ENCODE assay signal across 22 cellular contexts in the genomic region with DNA sequence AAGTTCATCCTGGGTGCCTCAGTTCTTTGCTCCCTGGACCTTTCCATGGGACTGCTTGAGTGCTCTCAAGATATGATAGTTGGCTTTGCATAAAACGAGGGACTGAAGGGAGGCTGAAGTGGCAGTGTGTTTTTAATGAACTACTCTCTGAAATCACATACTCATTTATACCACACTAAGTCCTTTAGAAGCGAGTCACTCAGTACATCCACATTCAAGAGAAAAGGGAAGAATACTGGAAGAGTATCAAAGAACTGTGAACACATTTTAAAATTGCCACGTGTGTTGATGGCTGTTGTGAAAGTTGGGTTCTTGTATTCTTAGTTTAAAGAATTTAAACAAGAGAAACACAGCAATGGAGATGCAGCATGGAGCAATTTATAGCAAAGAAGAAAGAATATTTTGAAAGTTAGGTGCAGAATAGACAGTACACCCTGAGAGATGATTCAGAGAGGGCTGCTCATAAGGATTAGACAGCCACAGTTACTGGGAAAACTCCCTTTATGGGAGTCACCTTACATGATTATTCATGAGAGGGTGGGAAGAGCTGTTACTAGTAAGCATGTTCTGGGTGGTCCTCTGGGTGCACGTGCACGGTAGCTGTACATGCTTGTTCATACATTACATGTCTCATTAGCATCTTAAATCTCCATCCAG.
DNase-seq lines count a peak whose midpoint lies in the region; ATAC-seq, FAIRE-seq and TF ChIP-seq lines count a peak whose summit lies in the region.
"Had no signal": no experiment of that assay in that cellular context is flagged by ENCODE, and none has a peak within 500 bp of the region (broad histone marks: within the 10 kb centered on the region; RNA-seq: fewer than 3 reads in every experiment).

No MANE protein-coding gene starts in this region.

- no peaks in the 10 kb centered on the region for H3K9me3 Mint-ChIP-seq in MCF 10A (ENCODE audit: unreplicated experiment)
- peaks cover 3% of the 10 kb centered on the region for H3K9me3 Mint-ChIP-seq in astrocyte (ENCODE audit: unreplicated experiment)
- H3K9me3 Mint-ChIP-seq in CD14-positive monocyte, result peaks cover 0 to 10% (median 1%) of the 10 kb centered on the region in 7 donors

- H4K91ac ChIP-seq in mesenchymal stem cell (ENCODE audit: low read length), result no peak overlapping the region

- DNase-seq in mammary epithelial cell (peak; percentile 55), MCF 10A (ENCODE audit: unreplicated experiment) (no peak), astrocyte (ENCODE audit: low read depth) (peak; percentile 14), glomerular visceral epithelial cell (ENCODE audit: extremely low spot score) (peak; percentile 21), urothelium cell line (ENCODE audit: low spot score) (peak; percentile 4), heart right ventricle (no peak), mesenchymal stem cell (no peak), CD14-positive monocyte (ENCODE audit: low spot score) (no peak)
- DNase-seq: 8988T, DMS79 treated with DMSO at 0.1 percent for 48 hours, Kasumi-1, NCI-H1417, NCI-H1930, NCI-H2171, NCI-H446 treated with DMSO at 0.1 percent for 48 hours, PC-9 had no signal

- no peaks in the 10 kb centered on the region for H3K36me3 ChIP-seq in mammary epithelial cell (ENCODE audit: insufficient read depth, low read length)
- no peaks in the 10 kb centered on the region for H3K36me3 ChIP-seq in astrocyte (ENCODE audit: insufficient read depth, low read length)
- no peaks in the 10 kb centered on the region for H3K36me3 ChIP-seq in heart right ventricle
- no peaks in the 10 kb centered on the region for H3K36me3 ChIP-seq in mesenchymal stem cell (ENCODE audit: control insufficient read depth in 1 of 2, insufficient read depth in 2 of 2, low read depth in 1 of 2, low read length in 2 of 2)
- H3K36me3 ChIP-seq: BLaER1 treated with 17β-estradiol and CSF1 and Interleukin-3, amounts not matched to agents 10 nM and 100 nM; SJSA1 had no signal

- H4K20me1 ChIP-seq in mammary epithelial cell (ENCODE audit: insufficient read depth, low read length) (no peaks in the 10 kb centered on the region), astrocyte (ENCODE audit: insufficient read depth, low read length) (no peaks in the 10 kb centered on the region)
- H4K20me1 ChIP-seq: BLaER1 treated with 17β-estradiol and CSF1 and Interleukin-3, amounts not matched to agents 10 nM and 100 nM had no signal

- intact Hi-C loops in mammary epithelial cell (cut with micrococcal nuclease), result no loop called here
- intact Hi-C loops in MCF 10A (cut with micrococcal nuclease), result no loop called here
- intact Hi-C loops in heart right ventricle (cut with DNase I), result no loop called here
- intact Hi-C loops in CD14-positive monocyte (cut with micrococcal nuclease), result no loop called here

- in situ Hi-C loops in mammary epithelial cell (cut with MboI; ENCODE audit: low sequenced_read_pairs in 2 of 2), result no loop called here

- no peak overlapping the region for H2BK12ac ChIP-seq in mesenchymal stem cell (ENCODE audit: low read length in 2 of 2)

- BruUV-seq in mammary epithelial cell (replicated peaks; lab: Mats Ljungman, UMichigan) (no TSS peak), MCF 10A (replicated peaks; lab: Mats Ljungman, UMichigan) (no TSS peak)

- no peaks in the 10 kb centered on the region for H3K36me3 Mint-ChIP-seq in MCF 10A (ENCODE audit: insufficient read depth, unreplicated experiment)
- H3K36me3 Mint-ChIP-seq in astrocyte (ENCODE audit: low read depth, unreplicated experiment), result no peaks in the 10 kb centered on the region
- H3K36me3 Mint-ChIP-seq in CD14-positive monocyte, result no peaks in the 10 kb centered on the region
- H3K36me3 Mint-ChIP-seq: IgD-negative memory B cell had no signal

- H3K4me2 ChIP-seq in mammary epithelial cell (ENCODE audit: insufficient read depth, low read depth, low read length) (no peak overlapping the region), astrocyte (ENCODE audit: low read length) (no peak overlapping the region), mesenchymal stem cell (ENCODE audit: low read length, poor library complexity, severe bottlenecking) (no peak overlapping the region)
- H3K4me2 ChIP-seq: BLaER1 treated with 17β-estradiol and CSF1 and Interleukin-3, amounts not matched to agents 10 nM and 100 nM; PC-9 had no signal

- CTCF ChIA-PET in mammary epithelial cell (lab: Charles Lee; ENCODE audit: low non-redundant PET), result no interaction called here
- CTCF ChIA-PET in MCF 10A (lab: Yijun Ruan, JAX), result interaction anchor here (0.7 kb wide), 1 partner anchor 21 kb away, joined by 3 read pairs; no protein-coding TSS in a partner anchor

- H3K4me1 Mint-ChIP-seq in MCF 10A (ENCODE audit: insufficient read depth, unreplicated experiment) (peaks cover 15% of the 10 kb centered on the region), astrocyte (ENCODE audit: low read depth, unreplicated experiment) (peaks cover 19% of the 10 kb centered on the region), CD14-positive monocyte (no peaks in the 10 kb centered on the region)

- dilution Hi-C loops in mammary epithelial cell (cut with HindIII; ENCODE audit: low sequenced_read_pairs), result no loop called here

- H4K8ac ChIP-seq in mesenchymal stem cell (ENCODE audit: low read length), result no peak overlapping the region

- no peak for FAIRE-seq in astrocyte (lab: Jason Lieb, UNC)
- no peak for FAIRE-seq in urothelium cell line (lab: Jason Lieb, UNC)
- FAIRE-seq: G401.6, GM12878, GM18507 had no signal

- no peaks in the 10 kb centered on the region for H3K79me1 ChIP-seq in mesenchymal stem cell (replicated peaks; ENCODE audit: low read length, poor library complexity, severe bottlenecking)

- H3K4me3 ChIP-seq in mammary epithelial cell (replicated peaks in 1 of 3; ENCODE audit: insufficient read depth in 1 of 3, low read depth in 2 of 3, low read length in 3 of 3), result no peak overlapping the region
- no peak overlapping the region for H3K4me3 ChIP-seq in astrocyte (ENCODE audit: insufficient read depth, low read depth, low read length)
- H3K4me3 ChIP-seq in heart right ventricle, result no peak overlapping the region
- H3K4me3 ChIP-seq in mesenchymal stem cell (ENCODE audit: insufficient read depth in 1 of 2, low read depth in 1 of 2, low read length in 2 of 2), result no peak overlapping the region
- H3K4me3 ChIP-seq: BLaER1 treated with 17β-estradiol and CSF1 and Interleukin-3, amounts not matched to agents 10 nM and 100 nM; GM12878; PC-9; SJSA1 had no signal

- H3K4me3 Mint-ChIP-seq in MCF 10A (ENCODE audit: unreplicated experiment) (no peak overlapping the region), astrocyte (ENCODE audit: unreplicated experiment) (no peak overlapping the region), CD14-positive monocyte (no peak overlapping the region)
- H3K4me3 Mint-ChIP-seq: IgD-negative memory B cell had no signal

- H3K23ac ChIP-seq in mesenchymal stem cell (ENCODE audit: low read length in 2 of 2), result no peak overlapping the region

- H3K27me3 ChIP-seq in mammary epithelial cell (ENCODE audit: insufficient read depth, low read length) (no peaks in the 10 kb centered on the region), astrocyte (ENCODE audit: insufficient read depth, low read length) (no peaks in the 10 kb centered on the region), heart right ventricle (no peaks in the 10 kb centered on the region), mesenchymal stem cell (ENCODE audit: control insufficient read depth in 1 of 2, insufficient read depth in 1 of 2, low read length in 2 of 2) (no peaks in the 10 kb centered on the region)
- H3K27me3 ChIP-seq: SJSA1 had no signal

- no peak overlapping the region for H3K9ac ChIP-seq in mammary epithelial cell (ENCODE audit: insufficient read depth, low read length)
- H3K9ac ChIP-seq in astrocyte (ENCODE audit: low read length), result no peak overlapping the region
- H3K9ac ChIP-seq in mesenchymal stem cell (ENCODE audit: low read length), result no peak overlapping the region
- H3K9ac ChIP-seq: BLaER1 treated with 17β-estradiol and CSF1 and Interleukin-3, amounts not matched to agents 10 nM and 100 nM had no signal

- H2AFZ ChIP-seq in mammary epithelial cell (ENCODE audit: low read depth, low read length) (no peak overlapping the region), astrocyte (ENCODE audit: low read depth, low read length) (no peak overlapping the region), mesenchymal stem cell (ENCODE audit: low read depth, low read length) (no peak overlapping the region)
- H2AFZ ChIP-seq: PC-9 had no signal

- POLR2A ChIA-PET in MCF 10A (lab: Yijun Ruan, JAX), result no interaction called here

- H3K18ac ChIP-seq in mesenchymal stem cell (ENCODE audit: low read depth in 1 of 2, low read length in 2 of 2), result no peak overlapping the region

- no peak overlapping the region for H3K4ac ChIP-seq in mesenchymal stem cell (ENCODE audit: low read depth in 1 of 2, low read length in 2 of 2)

- no peak overlapping the region for H3K14ac ChIP-seq in mesenchymal stem cell (ENCODE audit: low read length in 2 of 2)

- H3K27ac ChIP-seq in mammary epithelial cell (ENCODE audit: insufficient read depth, low read depth, low read length) (no peak overlapping the region), astrocyte (ENCODE audit: low read depth, low read length) (no peak overlapping the region), heart right ventricle (no peak overlapping the region), mesenchymal stem cell (ENCODE audit: low read length, poor library complexity, severe bottlenecking) (no peak overlapping the region)
- H3K27ac ChIP-seq: BLaER1 treated with 17β-estradiol and CSF1 and Interleukin-3, amounts not matched to agents 10 nM and 100 nM; PC-9; SJSA1 had no signal

- no peak overlapping the region for H2AK5ac ChIP-seq in mesenchymal stem cell (ENCODE audit: low read length, severe bottlenecking)

- no peak overlapping the region for H2BK5ac ChIP-seq in mesenchymal stem cell (ENCODE audit: low read depth, low read length, poor library complexity, severe bottlenecking)

- H3K27ac Mint-ChIP-seq in MCF 10A (ENCODE audit: low read depth, unreplicated experiment) (no peak overlapping the region), astrocyte (ENCODE audit: unreplicated experiment) (peak overlapping the region; percentile 48), CD14-positive monocyte (no peak overlapping the region)
- H3K27ac Mint-ChIP-seq: IgD-negative memory B cell had no signal

- 90% methylated on average over 5 of the region's 5 CpGs for WGBS in mammary epithelial cell (ENCODE audit: low coverage, missing lambda C conversion rate)
- 79 to 81% methylated on average over 5 of the region's 5 CpGs for WGBS in heart right ventricle, 2 donors
- WGBS in mesenchymal stem cell, result 88% methylated on average over 1 of the region's 5 CpGs

- H3K27me3 Mint-ChIP-seq in MCF 10A (ENCODE audit: insufficient read depth, unreplicated experiment) (no peaks in the 10 kb centered on the region), astrocyte (ENCODE audit: low read depth, unreplicated experiment) (no peaks in the 10 kb centered on the region), CD14-positive monocyte (ENCODE audit: low read depth in 3 of 3) (peaks cover 0 to 2% (median 1%) of the 10 kb centered on the region in 3 donors)

- H3K79me2 ChIP-seq in mammary epithelial cell (ENCODE audit: insufficient read depth, low read length) (no peaks in the 10 kb centered on the region), astrocyte (ENCODE audit: insufficient read depth, low read length) (no peaks in the 10 kb centered on the region)

- no peak overlapping the region for H2BK120ac ChIP-seq in mesenchymal stem cell (ENCODE audit: low read depth, low read length)

- H3K4me1 ChIP-seq in mammary epithelial cell (ENCODE audit: insufficient read depth, low read length), result peaks cover 13% of the 10 kb centered on the region
- H3K4me1 ChIP-seq in astrocyte (ENCODE audit: insufficient read depth, low read length), result no peaks in the 10 kb centered on the region
- H3K4me1 ChIP-seq in heart right ventricle, result no peaks in the 10 kb centered on the region
- no peaks in the 10 kb centered on the region for H3K4me1 ChIP-seq in mesenchymal stem cell (ENCODE audit: control insufficient read depth, insufficient read depth, low read depth, low read length)
- H3K4me1 ChIP-seq: BLaER1 treated with 17β-estradiol and CSF1 and Interleukin-3, amounts not matched to agents 10 nM and 100 nM; SJSA1 had no signal

- ATAC-seq in heart right ventricle, result no peak
- ATAC-seq: GM12878 had no signal

- H3K9me3 ChIP-seq in mammary epithelial cell (replicated peaks; ENCODE audit: insufficient read depth, low read length) (no peaks in the 10 kb centered on the region), astrocyte (ENCODE audit: insufficient read depth, low read depth, low read length) (no peaks in the 10 kb centered on the region), heart right ventricle (no peaks in the 10 kb centered on the region), mesenchymal stem cell (ENCODE audit: control insufficient read depth, low read length) (no peaks in the 10 kb centered on the region)
- H3K9me3 ChIP-seq: BLaER1 treated with 17β-estradiol and CSF1 and Interleukin-3, amounts not matched to agents 10 nM and 100 nM; SJSA1 had no signal

- no peak overlapping the region for H2BK15ac ChIP-seq in mesenchymal stem cell (ENCODE audit: low read depth, poor library complexity, severe bottlenecking)

- no peak for TF ChIP-seq CTCF in mammary epithelial cell (conservative IDR thresholded peaks at IDR 0.05 in 1 of 2, IDR thresholded peaks at IDR 0.05 in 1 of 2; ENCODE audit: extremely low read depth in 1 of 2, insufficient read depth in 1 of 2, low read depth in 1 of 2, low read length in 2 of 2)
- TF ChIP-seq CTCF in MCF 10A (IDR thresholded peaks at IDR 0.05; ENCODE audit: unreplicated experiment), result no peak
- TF ChIP-seq CTCF in astrocyte (IDR thresholded peaks at IDR 0.05; ENCODE audit: insufficient read depth, low read depth, low read length), result no peak
- TF ChIP-seq CTCF in heart right ventricle (IDR thresholded peaks at IDR 0.05), result no peak
- no peak for TF ChIP-seq CTCF in CD14-positive monocyte (IDR thresholded peaks at IDR 0.05)

Comparison
In these comparisons a context has a peak if more than half of its experiments do, and no peak if none do; other contexts are left out.
1. DNase-seq: peak in mammary epithelial cell (single experiment), astrocyte (single experiment), glomerular visceral epithelial cell (single experiment) and urothelium cell line (single experiment); none in MCF 10A (single experiment), heart right ventricle (0 of 2), mesenchymal stem cell (single experiment) and CD14-positive monocyte (single experiment).